Comparison of ENCODE assay signal across 8 cellular contexts in the genomic region with DNA sequence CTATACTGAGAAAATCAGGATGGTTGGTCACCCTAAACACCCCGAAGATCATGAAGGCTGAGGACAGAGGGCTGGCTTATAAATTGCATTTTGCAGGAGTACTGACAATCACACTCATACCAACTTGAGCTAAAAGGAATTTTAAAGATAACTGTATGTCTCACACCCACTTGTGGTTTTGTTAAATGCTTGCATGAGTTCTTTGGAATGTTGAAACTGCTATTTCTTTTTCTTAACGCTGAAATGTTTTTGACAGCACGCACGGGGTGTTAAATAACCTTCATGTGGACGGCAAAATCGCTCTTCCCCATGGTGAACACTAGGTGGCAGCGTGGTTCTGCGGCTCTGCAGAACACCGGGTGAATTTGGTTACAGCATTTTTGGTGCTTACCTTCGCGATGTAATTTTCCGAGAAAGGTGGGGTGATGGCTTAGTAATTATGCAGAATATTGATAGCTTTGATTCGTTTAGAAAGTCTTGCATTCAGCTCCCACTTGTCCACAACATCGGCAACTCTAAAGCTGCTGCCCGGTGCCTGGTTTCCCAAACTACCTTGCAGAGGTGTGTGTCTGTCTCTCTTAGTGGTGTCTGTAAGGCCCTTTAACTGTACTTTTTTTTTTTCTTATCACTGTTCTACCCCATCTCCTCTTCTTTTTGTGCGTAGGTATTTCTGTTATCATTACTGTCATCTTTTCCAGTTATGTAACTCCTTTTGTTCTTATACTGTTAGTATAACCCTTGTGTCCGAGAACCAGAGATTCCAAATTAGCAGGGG. TPM values are rescaled to one million over a fixed set of nuclear protein-coding genes. Genes with fewer than 3 reads are reported as not detected.
DNase-seq lines count a peak whose midpoint lies in the region; ATAC-seq and TF ChIP-seq lines count a peak whose summit lies in the region.

No MANE protein-coding gene starts in this region.

- H3K36me3 ChIP-seq in OCI-LY3 (replicated peaks; ENCODE audit: low read depth, low read length) (no peaks in the 10 kb centered on the region), esophagus squamous epithelium (no peaks in the 10 kb centered on the region)

- peak; percentile 86 for DNase-seq in GM04503 (ENCODE audit: low read depth)
- peak; percentile 77 for DNase-seq in HT-29 (ENCODE audit: low spot score)
- peak; percentile 40 for DNase-seq in activated T-cell treated with anti-CD3 and anti-CD28 coated beads for 4 hours
- no peak for DNase-seq in esophagus squamous epithelium (lab: John Stamatoyannopoulos, UW)
- DNase-seq in nephron progenitor cell: peak; percentile 63
- DNase-seq in substantia nigra (lab: John Stamatoyannopoulos, UW): peak in 28 of 49 donors; percentile 12 to 63 (median 31)

- peak overlapping the region; percentile 14 for H3K9ac ChIP-seq in OCI-LY3 (ENCODE audit: low read length)

- H3K4me1 ChIP-seq in OCI-LY3 (ENCODE audit: low read length): peaks cover 26% of the 10 kb centered on the region
- H3K4me1 ChIP-seq in esophagus squamous epithelium: peaks cover 0 to 15% (median 10%) of the 10 kb centered on the region in 3 donors

- TF ChIP-seq CTCF in OCI-LY3 (IDR thresholded peaks at IDR 0.05; ENCODE audit: low read depth, low read length): peak; percentile 98
- TF ChIP-seq CTCF in esophagus squamous epithelium (IDR thresholded peaks at IDR 0.05): peak; percentile 78 to 94 (median 88)
- peak; percentile 97 for TF ChIP-seq CTCF in nephron progenitor cell (IDR thresholded peaks at IDR 0.05)

- H3K9me3 ChIP-seq in OCI-LY3 (ENCODE audit: insufficient read depth, low read length): no peaks in the 10 kb centered on the region
- H3K9me3 ChIP-seq in esophagus squamous epithelium: no peaks in the 10 kb centered on the region

- no peaks in the 10 kb centered on the region for H3K79me2 ChIP-seq in OCI-LY3 (ENCODE audit: low read length)

- H3K27ac Mint-ChIP-seq in nephron progenitor cell: no peak overlapping the region

- H2AFZ ChIP-seq in OCI-LY3 (ENCODE audit: low read depth, low read length): no peak overlapping the region

- H3K27me3 Mint-ChIP-seq in nephron progenitor cell (ENCODE audit: low read depth, poor library complexity): peaks cover 14% of the 10 kb centered on the region

- ATAC-seq in HG03108 (IDR thresholded peaks at IDR 0.05; ENCODE audit: unreplicated experiment): no peak

- TF ChIP-seq POLR2A in esophagus squamous epithelium (IDR thresholded peaks at IDR 0.05): no peak

- H3K27me3 ChIP-seq in OCI-LY3 (ENCODE audit: low read depth, low read length): 0 out of 2 replicates have a peak, but pooled peaks cover 4% of the 10 kb centered on the region
- peaks cover 0 to 14% (median 0%) of the 10 kb centered on the region in 4 donors for H3K27me3 ChIP-seq in esophagus squamous epithelium

- peak overlapping the region; percentile 75 for H3K4me2 ChIP-seq in OCI-LY3 (ENCODE audit: low read length)

- intact Hi-C loops in esophagus squamous epithelium (cut with DNase I): loop anchor here (5.0 to 10.0 kb wide), 2 partner anchors 316 to 519 kb away; no protein-coding TSS in a partner anchor

- H4K20me1 ChIP-seq in OCI-LY3 (ENCODE audit: insufficient read depth, low read length): no peaks in the 10 kb centered on the region

- H3K27ac ChIP-seq in OCI-LY3 (ENCODE audit: low read length): no peak overlapping the region
- no peak overlapping the region for H3K27ac ChIP-seq in esophagus squamous epithelium
- H3K27ac ChIP-seq in substantia nigra (ENCODE audit: low read depth, low read length, poor library complexity, severe bottlenecking): no peak overlapping the region

- H3K4me3 ChIP-seq in OCI-LY3 (ENCODE audit: low read length) (peak overlapping the region; percentile 59), esophagus squamous epithelium (no peak overlapping the region)

- peaks cover 15% of the 10 kb centered on the region for H3K36me3 Mint-ChIP-seq in nephron progenitor cell (ENCODE audit: low read depth)

- no peak overlapping the region for H3K4me3 Mint-ChIP-seq in nephron progenitor cell

- WGBS in esophagus squamous epithelium, 2 donors: 20 to 21% methylated on average over 17 of the region's 17 CpGs

- peaks cover 17% of the 10 kb centered on the region for H3K4me1 Mint-ChIP-seq in nephron progenitor cell

- no peaks in the 10 kb centered on the region for H3K9me3 Mint-ChIP-seq in nephron progenitor cell

RNA-seq across cellular contexts. Expression of a gene that starts 51.7 kb away (rescaled TPM):
- not detected in 2 replicates for total RNA-seq in HT-29 (2014; rRNA removed; shearing (Covaris generic))
- total RNA-seq in esophagus squamous epithelium: 1 to 10 TPM in 2 of 4 donors, under 1 TPM in 2; 0.15 to 5.7 (median 1.7) TPM
